8 cellular contexts compared by ENCODE assay signal in the genomic region with DNA sequence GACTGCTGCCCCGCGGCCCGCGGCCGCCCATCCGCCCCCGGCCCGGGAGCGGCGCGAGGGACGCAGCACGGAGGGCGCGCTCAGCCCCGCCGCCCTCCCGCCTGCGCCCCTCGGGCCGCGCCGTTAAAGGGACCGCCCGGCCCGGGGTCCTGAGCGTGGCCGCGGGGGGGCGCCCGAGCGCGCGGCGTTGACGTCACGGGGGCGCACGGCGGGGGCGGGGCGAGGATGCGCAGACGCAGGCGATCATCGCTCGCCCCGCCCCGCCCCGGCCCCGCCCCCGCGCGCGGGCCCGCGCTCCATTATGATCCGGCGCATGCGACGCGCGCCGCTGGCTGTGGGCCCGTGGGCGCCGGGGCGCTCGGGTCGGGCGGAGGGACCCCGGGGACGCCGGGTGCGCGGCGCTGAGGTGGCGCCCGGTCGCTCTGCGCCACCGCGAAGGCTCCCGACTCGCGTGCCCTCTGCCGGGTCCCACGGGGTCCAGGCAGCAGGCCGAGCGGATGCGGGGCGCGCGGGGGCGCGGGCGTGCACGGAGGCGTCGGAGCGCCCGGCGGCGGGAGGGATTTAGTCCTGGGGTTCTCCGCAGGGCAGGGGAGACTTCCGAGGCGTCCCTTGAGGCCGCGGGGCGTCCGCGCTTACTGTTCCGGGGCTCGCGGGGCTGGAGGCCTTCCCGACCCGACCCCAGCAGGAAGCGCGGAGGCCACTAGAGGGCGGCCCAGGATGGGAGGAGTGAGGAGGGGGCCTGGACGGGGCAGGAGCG. TPM values are rescaled to one million over a fixed set of nuclear protein-coding genes. Genes with fewer than 3 reads are reported as not detected.
DNase-seq lines count a peak whose midpoint lies in the region; ATAC-seq and TF ChIP-seq lines count a peak whose summit lies in the region.

A gene (minus strand): TSS at position 163 of the 757 bp plus-strand sequence. CDS start 353 bp downstream, outside the sequence.

- peak within 1 kb of the TSS; percentile 94 for H3K4ac ChIP-seq in trophoblast cell (ENCODE audit: low read depth, low read length)

- H4K8ac ChIP-seq in trophoblast cell (ENCODE audit: low read depth, low read length), result peak within 1 kb of the TSS; percentile 98

- H4K91ac ChIP-seq in trophoblast cell (ENCODE audit: low read depth, low read length), result peak within 1 kb of the TSS; percentile 97

- H3K79me1 ChIP-seq in trophoblast cell (ENCODE audit: low read length), result peaks cover 14% of the 10 kb centered on the region

- H2BK5ac ChIP-seq in trophoblast cell (ENCODE audit: low read depth, low read length, poor library complexity), result peak within 1 kb of the TSS; percentile 85

- H4K20me1 ChIP-seq in BLaER1 treated with 17β-estradiol and CSF1 and Interleukin-3, amounts not matched to agents 10 nM and 100 nM, result peaks cover 33 to 74% (median 70%) of the 10 kb centered on the region in 11 experiments; a peak in 21 of 22 replicates

- no peaks in the 10 kb centered on the region for H3K36me3 ChIP-seq in BLaER1 treated with 17β-estradiol and CSF1 and Interleukin-3, amounts not matched to agents 10 nM and 100 nM
- H3K36me3 ChIP-seq in SK-N-MC (ENCODE audit: insufficient read depth, low read length), result no peaks in the 10 kb centered on the region
- H3K36me3 ChIP-seq in trophoblast cell (ENCODE audit: control insufficient read depth in 1 of 2, insufficient read depth in 2 of 2, low read length in 2 of 2), result peaks cover 25 to 30% of the 10 kb centered on the region in 2 experiments
- H3K36me3 ChIP-seq in upper lobe of right lung, result no peaks in the 10 kb centered on the region

- peak within 1 kb of the TSS; percentile 79 to 95 (median 88) for H3K4me3 ChIP-seq in BLaER1 treated with 17β-estradiol and CSF1 and Interleukin-3, amounts not matched to agents 10 nM and 100 nM
- peak within 1 kb of the TSS; percentile 88 for H3K4me3 ChIP-seq in SK-N-MC
- H3K4me3 ChIP-seq in trophoblast cell (ENCODE audit: low read depth, low read length), result peak within 1 kb of the TSS; percentile 91
- H3K4me3 ChIP-seq in upper lobe of right lung, result peak within 1 kb of the TSS; percentile 65

- H3K18ac ChIP-seq in trophoblast cell (ENCODE audit: low read length), result peak within 1 kb of the TSS; percentile 96

- peaks cover 52 to 74% (median 72%) of the 10 kb centered on the region in 10 experiments for H3K4me1 ChIP-seq in BLaER1 treated with 17β-estradiol and CSF1 and Interleukin-3, amounts not matched to agents 10 nM and 100 nM
- peaks cover 27 to 47% of the 10 kb centered on the region in 2 experiments for H3K4me1 ChIP-seq in trophoblast cell (ENCODE audit: control insufficient read depth in 1 of 2, insufficient read depth in 2 of 2, low read length in 2 of 2)
- H3K4me1 ChIP-seq in upper lobe of right lung, result peaks cover 45% of the 10 kb centered on the region

- peak within 1 kb of the TSS; percentile 62 for H2BK120ac ChIP-seq in trophoblast cell (ENCODE audit: insufficient read depth, low read length, poor library complexity)

- peak within 1 kb of the TSS; percentile 85 to 98 (median 94) for H3K9ac ChIP-seq in BLaER1 treated with 17β-estradiol and CSF1 and Interleukin-3, amounts not matched to agents 10 nM and 100 nM
- peak within 1 kb of the TSS; percentile 89 for H3K9ac ChIP-seq in SK-N-MC (ENCODE audit: insufficient read length)
- H3K9ac ChIP-seq in trophoblast cell (ENCODE audit: low read length), result peak within 1 kb of the TSS; percentile 98

- intact Hi-C loops in Right ventricle myocardium superior (cut with DNase I), result no loop called here
- intact Hi-C loops in upper lobe of right lung (cut with DNase I), result no loop called here

- peak within 1 kb of the TSS; percentile 86 to 95 (median 93) for H3K27ac ChIP-seq in BLaER1 treated with 17β-estradiol and CSF1 and Interleukin-3, amounts not matched to agents 10 nM and 100 nM
- H3K27ac ChIP-seq in SK-N-MC, result peak within 1 kb of the TSS; percentile 70
- peak within 1 kb of the TSS; percentile 94 for H3K27ac ChIP-seq in trophoblast cell (ENCODE audit: low read depth, low read length)
- H3K27ac ChIP-seq in upper lobe of right lung, result peak within 1 kb of the TSS; percentile 84

- H3K14ac ChIP-seq in trophoblast cell (ENCODE audit: low read length), result peak within 1 kb of the TSS; percentile 96

- no CpG with 5 or more reads among the region's 122 CpGs for WGBS in trophoblast cell (ENCODE audit: extremely low coverage, insufficient coverage, insufficient read length)

- peak within 1 kb of the TSS; percentile 94 to 100 (median 100) for H3K4me2 ChIP-seq in BLaER1 treated with 17β-estradiol and CSF1 and Interleukin-3, amounts not matched to agents 10 nM and 100 nM
- H3K4me2 ChIP-seq in trophoblast cell (ENCODE audit: low read length), result peak within 1 kb of the TSS; percentile 95

- no peaks in the 10 kb centered on the region for H3K9me3 ChIP-seq in BLaER1 treated with 17β-estradiol and CSF1 and Interleukin-3, amounts not matched to agents 10 nM and 100 nM (replicated peaks in 1 of 11)
- H3K9me3 ChIP-seq in SK-N-MC (ENCODE audit: low read depth, low read length) (no peaks in the 10 kb centered on the region), trophoblast cell (ENCODE audit: insufficient read depth, low read depth, low read length) (no peaks in the 10 kb centered on the region), upper lobe of right lung (no peaks in the 10 kb centered on the region)

- peak within 1 kb of the TSS; percentile 78 for H2AFZ ChIP-seq in trophoblast cell (ENCODE audit: insufficient read depth, low read length, poor library complexity)

- ATAC-seq in GM19035 (IDR thresholded peaks at IDR 0.05; ENCODE audit: unreplicated experiment) (peak; percentile 66), HG03460 (IDR thresholded peaks at IDR 0.05; ENCODE audit: unreplicated experiment) (peak; percentile 57), Right ventricle myocardium superior (ENCODE audit: poor library complexity) (peak; percentile 32), upper lobe of right lung (peak; percentile 66)

- H4K12ac ChIP-seq in trophoblast cell (ENCODE audit: low read depth, low read length), result peak within 1 kb of the TSS; percentile 82

- peaks cover 28% of the 10 kb centered on the region for H3K79me2 ChIP-seq in trophoblast cell (ENCODE audit: control insufficient read depth, insufficient read depth, low read length, poor library complexity)

- no peak for DNase-seq in SK-N-MC (ENCODE audit: low read depth, low spot score)
- peak; percentile 32 for DNase-seq in activated naive CD8-positive, alpha-beta T cell treated with anti-CD3 and anti-CD28 coated beads, Interleukin-2, amount 50 U/mL, for 16 hours (ENCODE audit: low read depth, low spot score)
- peak; percentile 79 for DNase-seq in Right ventricle myocardium superior
- DNase-seq in trophoblast cell, result peak in 1 of 2 donors; percentile 79
- peak; percentile 86 for DNase-seq in upper lobe of right lung

- peaks cover 23 to 32% (median 31%) of the 10 kb centered on the region in 11 experiments for H3K27me3 ChIP-seq in BLaER1 treated with 17β-estradiol and CSF1 and Interleukin-3, amounts not matched to agents 10 nM and 100 nM
- H3K27me3 ChIP-seq in trophoblast cell (ENCODE audit: insufficient read depth, low read length) (peaks cover 5% of the 10 kb centered on the region), upper lobe of right lung (peaks cover 11% of the 10 kb centered on the region)

- H2AK5ac ChIP-seq in trophoblast cell (ENCODE audit: low read length), result peak within 1 kb of the TSS; percentile 87

- TF ChIP-seq CTCF in upper lobe of right lung (IDR thresholded peaks at IDR 0.05), result peak; percentile 42

- H3K23ac ChIP-seq in trophoblast cell (ENCODE audit: low read length), result no peak within 1 kb of the TSS

- H2BK12ac ChIP-seq in trophoblast cell (ENCODE audit: low read length), result no peak within 1 kb of the TSS

RNA-seq across cellular contexts. Expression of the gene that starts here (rescaled TPM):
- total RNA-seq in Right ventricle myocardium superior (126 TPM), upper lobe of right lung (66.0 TPM)
- 49.5 and 53.4 TPM in 2 replicates for polyA plus RNA-seq in trophoblast cell (2013)
